16 cellular contexts compared by ENCODE assay signal in genomic region chr10:24287559-24288195, GRCh38.
DNase-seq lines count a peak whose midpoint lies in the region; ATAC-seq and TF ChIP-seq lines count a peak whose summit lies in the region.
"Had no signal": no experiment of that assay in that cellular context is flagged by ENCODE, and none has a peak within 500 bp of the region (broad histone marks: within the 10 kb centered on the region; RNA-seq: fewer than 3 reads in every experiment).

No MANE protein-coding gene starts in this region.

- H3K79me2 ChIP-seq in SK-N-SH (ENCODE audit: insufficient read depth), result no peaks in the 10 kb centered on the region

- no peak overlapping the region for H3K27ac Mint-ChIP-seq in stimulated activated naive B cell treated with anti-CD40 and anti-IgM and Interleukin-4, amounts not matched to agents 10 μg/mL and 1 μg/mL and 100 μg/mL, for 72 hours

- H3K27me3 Mint-ChIP-seq in stimulated activated naive B cell treated with anti-CD40 and anti-IgM and Interleukin-4, amounts not matched to agents 10 μg/mL and 1 μg/mL and 100 μg/mL, for 72 hours, result no peaks in the 10 kb centered on the region

- no peak for TF ChIP-seq POLR2A in gastrocnemius medialis (IDR thresholded peaks at IDR 0.05)

- no peaks in the 10 kb centered on the region for H3F3A ChIP-seq in SK-N-SH (replicated peaks; ENCODE audit: insufficient read depth)

- no peak for DNase-seq in SK-N-SH
- DNase-seq in RWPE2 (ENCODE audit: low spot score), result no peak
- DNase-seq in foreskin keratinocyte, result no peak
- no peak for DNase-seq in gastrocnemius medialis
- no peak for DNase-seq in cerebellar cortex (ENCODE audit: low spot score)
- no peak for DNase-seq in stimulated activated naive B cell treated with anti-CD40 and anti-IgM and Interleukin-4, amounts not matched to agents 10 μg/mL and 1 μg/mL and 100 μg/mL, for 72 hours
- DNase-seq: DMS 273 treated with DMSO at 0.1 percent for 48 hours, IMR-90, Kasumi-1, NCI-H187 treated with DMSO at 0.1 percent for 48 hours, NCI-H2171, NCI-H446 treated with DMSO at 0.1 percent for 48 hours, PC-3 had no signal

- no peaks in the 10 kb centered on the region for H3K36me3 Mint-ChIP-seq in stimulated activated naive B cell treated with anti-CD40 and anti-IgM and Interleukin-4, amounts not matched to agents 10 μg/mL and 1 μg/mL and 100 μg/mL, for 72 hours

- no peaks in the 10 kb centered on the region for H3K9me2 ChIP-seq in SK-N-SH

- no peak overlapping the region for H3K4me2 ChIP-seq in SK-N-SH
- H3K4me2 ChIP-seq: BLaER1 treated with 17β-estradiol and CSF1 and Interleukin-3, amounts not matched to agents 10 nM and 100 nM had no signal

- TF ChIP-seq CTCF in SK-N-SH (IDR thresholded peaks at IDR 0.05), result no peak
- TF ChIP-seq CTCF in RWPE2 (IDR thresholded peaks at IDR 0.05; ENCODE audit: poor library complexity, severe bottlenecking), result peak; percentile 5
- peak; percentile 41 for TF ChIP-seq CTCF in foreskin keratinocyte (conservative IDR thresholded peaks at IDR 0.05)
- TF ChIP-seq CTCF in gastrocnemius medialis (IDR thresholded peaks at IDR 0.05 in 4 of 5, conservative IDR thresholded peaks at IDR 0.05 in 1 of 5), result no peak

- H3K36me3 ChIP-seq in SK-N-SH (replicated peaks in 1 of 2; ENCODE audit: control insufficient read depth in 1 of 2, insufficient read depth in 2 of 2, low read length in 1 of 2) (no peaks in the 10 kb centered on the region), RWPE2 (ENCODE audit: low read depth) (peaks cover 13% of the 10 kb centered on the region), gastrocnemius medialis (peaks cover 0 to 6% of the 10 kb centered on the region in 2 donors)

- H3K4me1 ChIP-seq in SK-N-SH (ENCODE audit: control insufficient read depth in 1 of 2, insufficient read depth in 2 of 2, low read depth in 1 of 2, low read length in 1 of 2) (no peaks in the 10 kb centered on the region; a peak in 1 of 4 replicates), RWPE2 (ENCODE audit: insufficient read depth, poor library complexity, severe bottlenecking) (peaks cover 16% of the 10 kb centered on the region), foreskin keratinocyte (peaks cover 12% of the 10 kb centered on the region), gastrocnemius medialis (peaks cover 47 to 56% of the 10 kb centered on the region in 2 donors)

- TF ChIP-seq RAD21 in SK-N-SH (IDR thresholded peaks at IDR 0.05; ENCODE audit: low read length), result no peak; the same call in 1 of the 2 replicates

- H3K9me3 ChIP-seq in SK-N-SH (no peaks in the 10 kb centered on the region), RWPE2 (ENCODE audit: severe bottlenecking) (no peaks in the 10 kb centered on the region), gastrocnemius medialis (no peaks in the 10 kb centered on the region)

- H3K9me3 Mint-ChIP-seq in stimulated activated naive B cell treated with anti-CD40 and anti-IgM and Interleukin-4, amounts not matched to agents 10 μg/mL and 1 μg/mL and 100 μg/mL, for 72 hours, result peaks cover 9 to 10% of the 10 kb centered on the region in 2 donors

- H3K27me3 ChIP-seq in SK-N-SH (ENCODE audit: insufficient read depth) (no peaks in the 10 kb centered on the region), RWPE2 (ENCODE audit: insufficient read depth, poor library complexity, severe bottlenecking) (no peaks in the 10 kb centered on the region), foreskin keratinocyte (no peaks in the 10 kb centered on the region), gastrocnemius medialis (no peaks in the 10 kb centered on the region)
- H3K27me3 ChIP-seq: BLaER1 treated with 17β-estradiol and CSF1 and Interleukin-3, amounts not matched to agents 10 nM and 100 nM had no signal

- H4K20me1 ChIP-seq in SK-N-SH (ENCODE audit: insufficient read depth), result no peaks in the 10 kb centered on the region
- H4K20me1 ChIP-seq: BLaER1 treated with 17β-estradiol and CSF1 and Interleukin-3, amounts not matched to agents 10 nM and 100 nM had no signal

- CTCF ChIA-PET in SK-N-SH (lab: Yijun Ruan, JAX), result interaction anchor here (1.8 kb wide), 1 partner anchor 293 kb away, joined by 4 read pairs; no protein-coding TSS in a partner anchor

- H3K4me3 Mint-ChIP-seq in stimulated activated naive B cell treated with anti-CD40 and anti-IgM and Interleukin-4, amounts not matched to agents 10 μg/mL and 1 μg/mL and 100 μg/mL, for 72 hours, result no peak overlapping the region

- no peak overlapping the region for H2AFZ ChIP-seq in SK-N-SH (ENCODE audit: low read depth)

- POLR2A ChIA-PET in SK-N-SH (lab: Yijun Ruan, JAX), result no interaction called here

- no peak for TF ChIP-seq EP300 in SK-N-SH (IDR thresholded peaks at IDR 0.05; ENCODE audit: borderline replicate concordance in 1 of 2, low read depth in 1 of 2, low read length in 1 of 2)

- in situ Hi-C loops in gastrocnemius medialis (cut with MboI; ENCODE audit: low sequenced_read_pairs in 4 of 4), result no loop called here

- ATAC-seq in SK-N-SH treated with all-trans-retinoic acid at 6 μM for 48 hours (peak; percentile 51; the same call in 2 of the 3 replicates), RWPE2 (ENCODE audit: low read depth) (no peak), foreskin keratinocyte (peak; percentile 29), gastrocnemius medialis (peak; percentile 57 to 72), GM19452 (IDR thresholded peaks at IDR 0.05; ENCODE audit: unreplicated experiment) (no peak)
- ATAC-seq in stimulated activated naive B cell treated with anti-CD40 and anti-IgM and Interleukin-4, amounts not matched to agents 10 μg/mL and 1 μg/mL and 100 μg/mL, for 72 hours (replicated peaks), result no peak
- ATAC-seq: PC-3 had no signal

- H3K27ac ChIP-seq in SK-N-SH (ENCODE audit: low read depth in 2 of 2, low read length in 1 of 2) (no peak overlapping the region), RWPE2 (ENCODE audit: poor library complexity, severe bottlenecking) (no peak overlapping the region), foreskin keratinocyte (no peak overlapping the region), gastrocnemius medialis (peak overlapping the region; percentile 86 to 96 (median 95))
- H3K27ac ChIP-seq: BLaER1 treated with 17β-estradiol and CSF1 and Interleukin-3, amounts not matched to agents 10 nM and 100 nM had no signal

- no peaks in the 10 kb centered on the region for H3K4me1 Mint-ChIP-seq in stimulated activated naive B cell treated with anti-CD40 and anti-IgM and Interleukin-4, amounts not matched to agents 10 μg/mL and 1 μg/mL and 100 μg/mL, for 72 hours

- intact Hi-C loops in gastrocnemius medialis (cut with DNase I; ENCODE audit: low total_unique reads), result no loop called here

- H3K4me3 ChIP-seq in SK-N-SH (ENCODE audit: low read depth in 2 of 2, low read length in 1 of 2) (no peak overlapping the region), RWPE2 (ENCODE audit: severe bottlenecking) (no peak overlapping the region), gastrocnemius medialis (no peak overlapping the region)
- H3K4me3 ChIP-seq: BLaER1 treated with 17β-estradiol and CSF1 and Interleukin-3, amounts not matched to agents 10 nM and 100 nM had no signal

- WGBS in SK-N-SH (ENCODE audit: low lambda C conversion rate), result 47% methylated on average over 4 of the region's 4 CpGs

- H3K9ac ChIP-seq in SK-N-SH, result no peak overlapping the region
- H3K9ac ChIP-seq: BLaER1 treated with 17β-estradiol and CSF1 and Interleukin-3, amounts not matched to agents 10 nM and 100 nM had no signal

TF ChIP-seq in SK-N-SH treated with all-trans-retinoic acid at 6 μM for 48 hours, 23 proteins besides CTCF, POLR2A, EP300 and RAD21 (continues in another document):
- TF ChIP-seq GLIS3 (CRISPR knock-in tag; IDR thresholded peaks at IDR 0.05), result no peak
- no peak for TF ChIP-seq ESRRG (CRISPR knock-in tag; IDR thresholded peaks at IDR 0.05)

TF ChIP-seq in SK-N-SH, 30 proteins besides CTCF, POLR2A, EP300 and RAD21 (continues in another document):
- TF ChIP-seq GABPA (IDR thresholded peaks at IDR 0.05; ENCODE audit: low read depth) (no peak), MAX (IDR thresholded peaks at IDR 0.05; ENCODE audit: low read depth) (no peak), RFX5 (IDR thresholded peaks at IDR 0.05; ENCODE audit: low read length) (no peak), RXRA (IDR thresholded peaks at IDR 0.05; ENCODE audit: borderline replicate concordance, low read depth) (no peak), ZBTB33 (IDR thresholded peaks at IDR 0.05; ENCODE audit: borderline replicate concordance, low read depth) (no peak), SMC3 (IDR thresholded peaks at IDR 0.05; ENCODE audit: low read depth, low read length) (no peak)

Comparison
In these comparisons a context has a peak if more than half of its experiments do, and no peak if none do; other contexts are left out.
1. ATAC-seq: peak in SK-N-SH treated with all-trans-retinoic acid at 6 μM for 48 hours (single experiment), foreskin keratinocyte (single experiment) and gastrocnemius medialis (2 of 2); none in RWPE2 (single experiment), GM19452 (single experiment) and stimulated activated naive B cell treated with anti-CD40 and anti-IgM and Interleukin-4, amounts not matched to agents 10 μg/mL and 1 μg/mL and 100 μg/mL, for 72 hours (0 of 2).
2. H3K27ac ChIP-seq: peak in gastrocnemius medialis (4 of 4); none in SK-N-SH (0 of 2), RWPE2 (single experiment) and foreskin keratinocyte (single experiment).
3. CTCF ChIP-seq: peak in RWPE2 (single experiment) and foreskin keratinocyte (single experiment); none in SK-N-SH (single experiment) and gastrocnemius medialis (0 of 5).